Comparison of ENCODE assay signal across 14 cellular contexts in the genomic region with DNA sequence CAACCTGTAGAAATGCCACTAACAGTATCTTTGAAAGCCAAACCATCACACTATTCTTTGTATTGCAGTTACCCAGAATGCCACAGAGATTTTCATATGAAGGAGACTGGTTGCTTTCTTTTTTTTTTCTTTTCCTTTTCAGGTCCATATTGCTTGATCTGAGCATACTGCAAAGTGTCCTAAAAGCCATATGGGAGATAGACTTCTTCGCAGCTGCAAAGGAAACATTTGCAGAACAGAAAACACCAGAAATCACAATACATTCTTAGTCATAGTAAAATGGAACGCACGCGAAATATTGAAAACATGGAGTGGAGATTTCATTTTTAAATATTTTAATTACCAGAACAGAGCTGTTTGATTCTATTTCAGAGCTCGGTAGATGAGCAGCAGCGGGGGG.
A peak's percentile ranks its signal among the peaks of the same experiment; 100 is the strongest.
DNase-seq lines count a peak whose midpoint lies in the region; ATAC-seq and TF ChIP-seq lines count a peak whose summit lies in the region.
"Had no signal": no experiment of that assay in that cellular context is flagged by ENCODE, and none has a peak within 500 bp of the region (broad histone marks: within the 10 kb centered on the region; RNA-seq: fewer than 3 reads in every experiment).

No MANE protein-coding gene starts in this region.

- no peak for ATAC-seq in HG02610 (IDR thresholded peaks at IDR 0.05; ENCODE audit: unreplicated experiment)

- no peak overlapping the region for H3K4me3 Mint-ChIP-seq in activated T-cell treated with anti-CD3 and anti-CD28 coated beads, Interleukin-2, amount 50 U/mL, for 24 hours
- no peak overlapping the region for H3K4me3 Mint-ChIP-seq in activated CD4-positive, alpha-beta T cell treated with anti-CD3 and anti-CD28 coated beads, Interleukin-2, amount 10 ng/mL, durations not matched to agents 24 days and 14 days
- H3K4me3 Mint-ChIP-seq: CD4-positive, alpha-beta memory T cell had no signal

- H3K27me3 ChIP-seq in PC-9 (ENCODE audit: insufficient read depth, low read depth) (no peaks in the 10 kb centered on the region), skeletal muscle satellite cell (ENCODE audit: control insufficient read depth, insufficient read depth, low read length) (no peaks in the 10 kb centered on the region)
- H3K27me3 ChIP-seq: adrenal gland had no signal

- peaks cover 32% of the 10 kb centered on the region for H3K4me1 ChIP-seq in PC-9 (replicated peaks; ENCODE audit: insufficient read depth)
- H3K4me1 ChIP-seq in skeletal muscle satellite cell (ENCODE audit: control insufficient read depth, insufficient read depth, low read length), result peaks cover 34% of the 10 kb centered on the region
- H3K4me1 ChIP-seq: adrenal gland had no signal

- TF ChIP-seq CTCF in C4-2B (conservative IDR thresholded peaks at IDR 0.05) (no peak), PC-9 (conservative IDR thresholded peaks at IDR 0.05) (no peak)

- no peak overlapping the region for H3K27ac Mint-ChIP-seq in activated T-cell treated with anti-CD3 and anti-CD28 coated beads, Interleukin-2, amount 50 U/mL, for 24 hours
- H3K27ac Mint-ChIP-seq in activated CD4-positive, alpha-beta T cell treated with anti-CD3 and anti-CD28 coated beads, Interleukin-2, amount 10 ng/mL, durations not matched to agents 24 days and 14 days, result no peak overlapping the region
- H3K27ac Mint-ChIP-seq: CD4-positive, alpha-beta memory T cell had no signal

- H3K36me3 ChIP-seq in PC-9 (ENCODE audit: low read depth), result no peaks in the 10 kb centered on the region
- no peaks in the 10 kb centered on the region for H3K36me3 ChIP-seq in skeletal muscle satellite cell (ENCODE audit: insufficient read depth, low read length)
- H3K36me3 ChIP-seq: adrenal gland, WERI-Rb-1 had no signal

- POLR2A ChIA-PET in PC-9 (lab: Charles Lee; ENCODE audit: unreplicated experiment), result no interaction called here

- H3K79me2 ChIP-seq in PC-9 (ENCODE audit: low read depth), result no peaks in the 10 kb centered on the region

- no peaks in the 10 kb centered on the region for H4K20me1 ChIP-seq in PC-9 (ENCODE audit: insufficient read depth)

- peaks cover 7% of the 10 kb centered on the region; the same call in 1 of the 2 replicates for H3F3A ChIP-seq in PC-9 (ENCODE audit: insufficient read depth, low read depth)

- H3K4me1 Mint-ChIP-seq in activated T-cell treated with anti-CD3 and anti-CD28 coated beads, Interleukin-2, amount 50 U/mL, for 24 hours (ENCODE audit: low read depth), result no peaks in the 10 kb centered on the region
- no peaks in the 10 kb centered on the region for H3K4me1 Mint-ChIP-seq in activated CD4-positive, alpha-beta T cell treated with anti-CD3 and anti-CD28 coated beads, Interleukin-2, amount 10 ng/mL, durations not matched to agents 24 days and 14 days
- H3K4me1 Mint-ChIP-seq: CD4-positive, alpha-beta memory T cell had no signal

- H3K27ac ChIP-seq in C4-2B, result 0 out of 2 replicates have a peak overlapping the region, but pooled peaks have one; percentile 15
- no peak overlapping the region for H3K27ac ChIP-seq in PC-9
- H3K27ac ChIP-seq: WERI-Rb-1 had no signal

- H3K9me3 Mint-ChIP-seq in activated T-cell treated with anti-CD3 and anti-CD28 coated beads, Interleukin-2, amount 50 U/mL, for 24 hours, result peaks cover 4% of the 10 kb centered on the region
- peaks cover 4% of the 10 kb centered on the region for H3K9me3 Mint-ChIP-seq in activated CD4-positive, alpha-beta T cell treated with anti-CD3 and anti-CD28 coated beads, Interleukin-2, amount 10 ng/mL, durations not matched to agents 24 days and 14 days

- H3K9me3 ChIP-seq in PC-9 (ENCODE audit: insufficient read depth, low read depth), result no peaks in the 10 kb centered on the region
- H3K9me3 ChIP-seq in skeletal muscle satellite cell (replicated peaks; ENCODE audit: low read length), result no peaks in the 10 kb centered on the region
- H3K9me3 ChIP-seq: adrenal gland had no signal

- CTCF ChIA-PET in PC-9 (lab: Charles Lee), result no interaction called here

- BruUV-seq in PC-9 (replicated peaks; lab: Mats Ljungman, UMichigan), result no TSS peak

- no peaks in the 10 kb centered on the region for H3K36me3 Mint-ChIP-seq in activated T-cell treated with anti-CD3 and anti-CD28 coated beads, Interleukin-2, amount 50 U/mL, for 24 hours (ENCODE audit: low read depth)
- H3K36me3 Mint-ChIP-seq in activated CD4-positive, alpha-beta T cell treated with anti-CD3 and anti-CD28 coated beads, Interleukin-2, amount 10 ng/mL, durations not matched to agents 24 days and 14 days (ENCODE audit: low read depth), result no peaks in the 10 kb centered on the region
- H3K36me3 Mint-ChIP-seq: CD4-positive, alpha-beta memory T cell had no signal

- no peaks in the 10 kb centered on the region for H3K27me3 Mint-ChIP-seq in activated T-cell treated with anti-CD3 and anti-CD28 coated beads, Interleukin-2, amount 50 U/mL, for 24 hours
- no peaks in the 10 kb centered on the region for H3K27me3 Mint-ChIP-seq in activated CD4-positive, alpha-beta T cell treated with anti-CD3 and anti-CD28 coated beads, Interleukin-2, amount 10 ng/mL, durations not matched to agents 24 days and 14 days
- H3K27me3 Mint-ChIP-seq: CD4-positive, alpha-beta memory T cell had no signal

- intact Hi-C loops in PC-9 (cut with micrococcal nuclease; ENCODE audit: unreplicated experiment), result loop anchor here (5.0 kb wide), 1 partner anchor 282 kb away; the partner anchor contains the start of gene NFIB
- intact Hi-C loops in activated CD4-positive, alpha-beta T cell treated with anti-CD3 and anti-CD28 coated beads, Interleukin-2, amount 10 ng/mL, durations not matched to agents 24 days and 14 days (cut with micrococcal nuclease), result no loop called here

- peak overlapping the region; percentile 40 for H3K9ac ChIP-seq in skeletal muscle satellite cell (ENCODE audit: low read depth, low read length)

- no peaks in the 10 kb centered on the region for H3K9me2 ChIP-seq in PC-9 (ENCODE audit: insufficient read depth)

- no peak overlapping the region for H3K4me3 ChIP-seq in PC-9
- H3K4me3 ChIP-seq in skeletal muscle satellite cell (ENCODE audit: low read length), result peak overlapping the region; percentile 36

- DNase-seq in PC-9, result no peak
- peak; percentile 5 for DNase-seq in foreskin melanocyte
- DNase-seq in AG08396 (ENCODE audit: low spot score), result no peak
- no peak for DNase-seq in activated T-cell treated with anti-CD3 and anti-CD28 coated beads, Interleukin-2, amount 50 U/mL, for 24 hours
- DNase-seq in activated CD4-positive, alpha-beta T cell treated with anti-CD3 and anti-CD28 coated beads, Interleukin-2, amount 10 ng/mL, durations not matched to agents 24 days and 14 days, result no peak
- DNase-seq: CD4-positive, alpha-beta memory T cell; glutamatergic neuron; occipital lobe; stimulated activated CD4-positive, alpha-beta T cell treated with anti-CD3 and anti-CD28 coated beads, Interleukin-1b, Interleukin-23, amount 100 ng/mL, for 48 hours; WERI-Rb-1 had no signal

- 0 out of 2 replicates have a peak overlapping the region, but pooled peaks have one; percentile 31 for H3K4me2 ChIP-seq in PC-9
- peak overlapping the region; percentile 72 for H3K4me2 ChIP-seq in skeletal muscle satellite cell (ENCODE audit: low read length)

- no peak overlapping the region for H2AFZ ChIP-seq in PC-9
